ENCODE assay signal across 8 cellular contexts in genomic region chr11:66312549-66313320, GRCh38. TPM values are rescaled to one million over a fixed set of nuclear protein-coding genes. Genes with fewer than 3 reads are reported as not detected.
DNase-seq lines count a peak whose midpoint lies in the region; ATAC-seq and TF ChIP-seq lines count a peak whose summit lies in the region.

No MANE protein-coding gene starts in this region.

- H3K27ac ChIP-seq in left ventricle myocardium inferior (replicated peaks), result peak overlapping the region; percentile 92
- H3K27ac ChIP-seq in upper lobe of right lung, result peak overlapping the region; percentile 84

- DNase-seq in GM13977 (ENCODE audit: low spot score) (peak; percentile 99), NCI-H146 treated with DMSO at 0.1 percent for 48 hours (lab: John Stamatoyannopoulos, UW; ENCODE audit: unreplicated experiment) (peak; percentile 89), T-helper 17 cell (peak; percentile 98), amygdala (lab: John Stamatoyannopoulos, UW) (peak in 55 of 56 donors; percentile 52 to 99 (median 90)), left ventricle myocardium inferior (peak; percentile 99), progenitor cell of endocrine pancreas (ENCODE audit: low spot score, unreplicated experiment) (peak; percentile 96), upper lobe of right lung (peak; percentile 100)

- no peaks in the 10 kb centered on the region for H3K9me3 Mint-ChIP-seq in progenitor cell of endocrine pancreas (ENCODE audit: low read depth)

- H3K4me3 ChIP-seq in left ventricle myocardium inferior, result peak overlapping the region; percentile 73
- peak overlapping the region; percentile 65 for H3K4me3 ChIP-seq in upper lobe of right lung

- peaks cover 15% of the 10 kb centered on the region for H3K4me1 Mint-ChIP-seq in T-helper 17 cell
- peaks cover 3% of the 10 kb centered on the region for H3K4me1 Mint-ChIP-seq in progenitor cell of endocrine pancreas (ENCODE audit: low read depth)

- peak overlapping the region; percentile 95 for H3K4me3 Mint-ChIP-seq in T-helper 17 cell
- H3K4me3 Mint-ChIP-seq in progenitor cell of endocrine pancreas (ENCODE audit: low read depth), result peak overlapping the region; percentile 88

- H3K4me1 ChIP-seq in left ventricle myocardium inferior, result peaks cover 37% of the 10 kb centered on the region
- H3K4me1 ChIP-seq in upper lobe of right lung, result peaks cover 18% of the 10 kb centered on the region

- H3K9me3 ChIP-seq in T-helper 17 cell (ENCODE audit: control insufficient read depth, low read length, poor library complexity, severe bottlenecking) (no peaks in the 10 kb centered on the region), left ventricle myocardium inferior (replicated peaks) (no peaks in the 10 kb centered on the region), upper lobe of right lung (no peaks in the 10 kb centered on the region)

- peak; percentile 70 for ATAC-seq in HG02884 (IDR thresholded peaks at IDR 0.05; ENCODE audit: unreplicated experiment)
- peak; percentile 72 for ATAC-seq in T-helper 17 cell
- peak; percentile 90 for ATAC-seq in upper lobe of right lung

- H3K36me3 ChIP-seq in left ventricle myocardium inferior, result no peaks in the 10 kb centered on the region
- no peaks in the 10 kb centered on the region for H3K36me3 ChIP-seq in upper lobe of right lung

- TF ChIP-seq CTCF in GM13977 (IDR thresholded peaks at IDR 0.05; ENCODE audit: extremely low read depth, insufficient read depth, missing control alignments) (no peak), left ventricle myocardium inferior (IDR thresholded peaks at IDR 0.05; ENCODE audit: borderline replicate concordance) (no peak), progenitor cell of endocrine pancreas (IDR thresholded peaks at IDR 0.05; ENCODE audit: unreplicated experiment) (no peak), upper lobe of right lung (IDR thresholded peaks at IDR 0.05) (no peak)

- intact Hi-C loops in left ventricle myocardium inferior (cut with micrococcal nuclease) (loop anchor here (5.0 kb wide), 1 partner anchor 75 kb away; no protein-coding TSS in a partner anchor), upper lobe of right lung (cut with DNase I) (loop anchor here (10.0 kb wide), 1 partner anchor 72 kb away; no protein-coding TSS in a partner anchor)

- H3K36me3 Mint-ChIP-seq in T-helper 17 cell (ENCODE audit: low read depth) (no peaks in the 10 kb centered on the region), progenitor cell of endocrine pancreas (ENCODE audit: insufficient read depth) (no peaks in the 10 kb centered on the region)

- in situ Hi-C loops in GM13977 (cut with MboI; ENCODE audit: low pct_unique_long_range_greater_than_20kb, low sequenced_read_pairs, unreplicated experiment), result no loop called here

- peak overlapping the region; percentile 88 for H3K27ac Mint-ChIP-seq in T-helper 17 cell
- H3K27ac Mint-ChIP-seq in progenitor cell of endocrine pancreas, result peak overlapping the region; percentile 98

- H3K27me3 Mint-ChIP-seq in T-helper 17 cell (no peaks in the 10 kb centered on the region), progenitor cell of endocrine pancreas (peaks cover 47% of the 10 kb centered on the region)

- H3K27me3 ChIP-seq in left ventricle myocardium inferior (ENCODE audit: low read depth) (no peaks in the 10 kb centered on the region), upper lobe of right lung (no peaks in the 10 kb centered on the region)

RNA-seq across cellular contexts. Expression of gene CD248, which starts 4.1 kb away (rescaled TPM):
- total RNA-seq in T-helper 17 cell, result not detected
- total RNA-seq in left ventricle myocardium inferior, result 12.3 TPM
- total RNA-seq in progenitor cell of endocrine pancreas, result 0.22 and 0.67 TPM in 2 replicates
- total RNA-seq in upper lobe of right lung, result 10.0 TPM

RNA-seq across cellular contexts. Expression of gene TMEM151A, which starts 21.0 kb away (rescaled TPM):
- total RNA-seq in T-helper 17 cell (under 1 TPM; 0.16 to 0.32 TPM), left ventricle myocardium inferior (not detected), progenitor cell of endocrine pancreas (0.33 and 0.57 TPM in 2 replicates), upper lobe of right lung (0.41 TPM)

RNA-seq across cellular contexts. Expression of gene RIN1, which starts 23.5 kb away (rescaled TPM):
- 1 to 10 TPM; 1.9 to 3.4 TPM for total RNA-seq in T-helper 17 cell
- 1.0 TPM for total RNA-seq in left ventricle myocardium inferior
- total RNA-seq in progenitor cell of endocrine pancreas, result 1.5 and 2.3 TPM in 2 replicates
- total RNA-seq in upper lobe of right lung, result 7.4 TPM

RNA-seq across cellular contexts. Expression of gene YIF1A, which starts 23.8 kb away (rescaled TPM):
- total RNA-seq in T-helper 17 cell, result 10 to 100 TPM; 32.6 to 35.1 TPM
- total RNA-seq in left ventricle myocardium inferior, result 45.6 TPM
- total RNA-seq in progenitor cell of endocrine pancreas, result 61.7 and 64.6 TPM in 2 replicates
- 66.9 TPM for total RNA-seq in upper lobe of right lung

RNA-seq across cellular contexts. Expression of gene BRMS1, which starts 32.2 kb away (rescaled TPM):
- total RNA-seq in T-helper 17 cell (10 to 100 TPM; 44.3 to 53.9 TPM), left ventricle myocardium inferior (14.7 TPM), progenitor cell of endocrine pancreas (38.1 and 38.3 TPM in 2 replicates), upper lobe of right lung (32.1 TPM)

Comparison
In these comparisons a context has a peak if more than half of its experiments do, and no peak if none do; other contexts are left out.
1. Peak in every context shown above with its lines: DNase-seq, ATAC-seq, H3K4me3 ChIP-seq and H3K27ac ChIP-seq.